Comparison of ENCODE assay signal across 1 cellular context in the genomic region with DNA sequence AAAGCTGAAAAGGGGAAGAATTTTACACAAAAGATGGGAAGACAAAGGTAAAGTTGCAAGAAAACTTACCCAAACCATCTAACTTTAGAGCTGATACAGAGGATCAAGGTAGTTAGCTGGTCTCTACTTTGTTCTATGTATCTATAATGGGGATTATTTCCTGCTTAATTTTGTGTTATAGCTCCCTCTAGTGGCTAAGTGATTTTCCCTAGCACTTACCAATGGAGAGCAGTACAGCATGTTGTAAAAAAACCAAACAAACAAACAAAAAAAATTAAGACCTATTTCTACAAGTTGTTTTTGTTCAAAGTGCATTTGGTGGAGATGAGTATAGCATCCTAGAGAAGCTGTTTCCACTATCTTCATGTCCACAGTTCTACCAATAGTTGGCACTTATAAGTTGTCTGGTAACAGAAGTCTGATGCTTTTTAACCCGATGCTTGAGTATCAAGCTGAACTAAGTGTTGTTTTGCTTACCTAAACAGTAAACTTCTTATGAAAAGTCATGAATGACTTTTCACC.
TF ChIP-seq lines count a peak whose summit lies in the region.

No MANE protein-coding gene starts in this region.

TF ChIP-seq in HCT116, 20 proteins besides CTCF, POLR2A, EP300 and RAD21 (continued from another document):
- TF ChIP-seq REST (IDR thresholded peaks at IDR 0.05; ENCODE audit: low read depth) = no peak
- 0 out of 2 replicates have a peak, but pooled peaks have one; percentile 20 for TF ChIP-seq SIN3A (IDR thresholded peaks at IDR 0.05; ENCODE audit: low read depth)
